In the genomic region with DNA sequence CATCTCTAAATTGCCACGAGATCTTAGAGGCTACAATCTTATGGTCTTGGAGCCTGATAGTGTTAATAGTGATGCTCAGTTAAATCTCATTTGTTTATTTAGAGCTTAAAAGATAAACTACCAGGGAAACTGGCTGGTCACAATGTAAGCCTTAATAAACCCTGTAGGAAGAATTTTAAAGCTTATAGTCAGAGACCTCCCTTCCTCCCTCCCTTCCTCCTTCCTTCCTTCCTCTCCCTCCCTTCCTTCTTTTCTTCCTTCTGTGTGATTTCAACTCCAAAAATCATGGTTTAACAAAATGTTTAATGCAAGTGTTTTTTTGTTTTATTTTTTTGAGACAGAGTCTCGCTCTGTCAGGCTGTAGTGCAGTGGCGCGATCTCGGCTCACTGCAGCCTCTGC, we compare ENCODE assay signal across 12 cellular contexts. TPM values are rescaled to one million over a fixed set of nuclear protein-coding genes. Genes with fewer than 3 reads are reported as not detected.
"Had no signal": no experiment of that assay in that cellular context is flagged by ENCODE, and none has a peak within 500 bp of the region (broad histone marks: within the 10 kb centered on the region; RNA-seq: fewer than 3 reads in every experiment).

No MANE protein-coding gene starts in this region.

- H3K4me1 ChIP-seq: HAP-1 had no signal

- DNase-seq: GM23248, GOT3, H7, H9, HCEC 1CT, HFFc6 had no signal

- ATAC-seq: GM23338, HCT116 had no signal

- H3K4me3 ChIP-seq: GM23248, GM23338, HAP-1 had no signal

- FAIRE-seq: H1, H54 had no signal

- H3K27ac ChIP-seq: GM23248 had no signal

- H3K9me3 ChIP-seq: HAP-1 had no signal

- H3K9ac ChIP-seq: GM23248 had no signal

- H3K36me3 ChIP-seq: HAP-1 had no signal

- H2AFZ ChIP-seq: GM23248, GM23338 had no signal

- H3K4me2 ChIP-seq: GM23338 had no signal

RNA-seq across cellular contexts. Expression of a gene that starts 14.9 kb away (rescaled TPM):
- total RNA-seq: GM23248, GM23338, H1, H4, H7, H9, HFFc6 had no signal
- polyA plus RNA-seq: GM23248, GM23338, H1 had no signal
